Comparison of ENCODE assay signal across 21 cellular contexts in genomic region chr1:76677775-76678405, GRCh38.
DNase-seq lines count a peak whose midpoint lies in the region; ATAC-seq and TF ChIP-seq lines count a peak whose summit lies in the region.
"Had no signal": no experiment of that assay in that cellular context is flagged by ENCODE, and none has a peak within 500 bp of the region (broad histone marks: within the 10 kb centered on the region; RNA-seq: fewer than 3 reads in every experiment).

No MANE protein-coding gene starts in this region.

- peak; percentile 2 for DNase-seq in retinal pigment epithelial cell (ENCODE audit: low read depth)
- no peak for DNase-seq in stimulated activated CD4-positive, alpha-beta T cell treated with anti-CD3 and anti-CD28 coated beads, Interleukin-4, amount 100 ng/mL, for 1 hour
- DNase-seq in amygdala (lab: John Stamatoyannopoulos, UW) = no peak
- DNase-seq in NCI-H510A (lab: John Stamatoyannopoulos, UW) = no peak
- DNase-seq: activated CD4-positive, alpha-beta memory T cell treated with anti-CD3 and anti-CD28 coated beads, Interleukin-2, amount 10 ng/mL, durations not matched to agents 7 days and 5 days; activated CD4-positive, CD25-positive, alpha-beta regulatory T cell; activated T-cell treated with anti-CD3 and anti-CD28 coated beads, Interleukin-2, amount 50 U/mL, for 1 hour; CD4-positive, alpha-beta T cell; DMS 273 treated with DMSO at 0.1 percent for 48 hours; NCI-H1092 treated with DMSO at 0.1 percent for 48 hours; NCI-H2029; NCI-H226; NCI-H82; psoas muscle; T1000 had no signal

- TF ChIP-seq CTCF in retinal pigment epithelial cell (conservative IDR thresholded peaks at IDR 0.05; ENCODE audit: low read depth, low read length) = no peak

- peak; percentile 79 for ATAC-seq in GM18870 (IDR thresholded peaks at IDR 0.05; ENCODE audit: unreplicated experiment)
- ATAC-seq in HG02588 (IDR thresholded peaks at IDR 0.05; ENCODE audit: unreplicated experiment) = peak; percentile 55
- peak; percentile 53 for ATAC-seq in HG03175 (IDR thresholded peaks at IDR 0.05; ENCODE audit: unreplicated experiment)
- ATAC-seq: psoas muscle; Right ventricle myocardium inferior; stimulated activated effector memory CD8-positive, alpha-beta T cell treated with anti-CD3 and anti-CD28 coated beads, Interleukin-12 subunit alpha, Interleukin-12 subunit beta, amount 100 ng/mL, for 72 hours had no signal

- H3K4me3 ChIP-seq in retinal pigment epithelial cell (ENCODE audit: low read length) = no peak overlapping the region
- H3K4me3 ChIP-seq: cardiac muscle cell, psoas muscle had no signal
